Comparison of ENCODE assay signal across 10 cellular contexts in genomic region chr12:106583578-106584103, GRCh38. TPM values are rescaled to one million over a fixed set of nuclear protein-coding genes. Genes with fewer than 3 reads are reported as not detected.
DNase-seq lines count a peak whose midpoint lies in the region; FAIRE-seq and TF ChIP-seq lines count a peak whose summit lies in the region.
"Had no signal": no experiment of that assay in that cellular context is flagged by ENCODE, and none has a peak within 500 bp of the region (broad histone marks: within the 10 kb centered on the region; RNA-seq: fewer than 3 reads in every experiment).

No MANE protein-coding gene starts in this region.

- 5% methylated on average over 21 of the region's 50 CpGs; no CpG with 5 or more reads in 1 of the 2 experiments for WGBS in H1 (ENCODE audit: extremely low coverage in 1 of 2, insufficient coverage in 1 of 2, insufficient read length in 1 of 2, insufficient replicate concordance in 2 of 2, low coverage in 1 of 2, low lambda C conversion rate in 2 of 2, missing lambda C conversion rate in 1 of 2), 2 experiments
- no CpG with 5 or more reads among the region's 50 CpGs for WGBS in neuronal stem cell (ENCODE audit: extremely low coverage in 2 of 2, insufficient read length in 2 of 2, insufficient replicate concordance in 1 of 2), 2 donors

- H2BK5ac ChIP-seq in H1 (ENCODE audit: low read depth, low read length) (no peak overlapping the region; the same call in 1 of the 2 replicates), neuronal stem cell (ENCODE audit: low read length) (no peak overlapping the region)

- no peak for TF ChIP-seq EP300 in H1 (IDR thresholded peaks at IDR 0.05; ENCODE audit: borderline replicate concordance in 1 of 2, low read depth in 2 of 2, low read length in 2 of 2)

- peaks cover 28% of the 10 kb centered on the region; the same call in 1 of the 2 replicates for H3K23me2 ChIP-seq in H1 (ENCODE audit: low read depth, low read length)

- H3K18ac ChIP-seq in H1 (ENCODE audit: extremely low read depth, low read length) = no peak overlapping the region
- peak overlapping the region; percentile 85 for H3K18ac ChIP-seq in neuronal stem cell (ENCODE audit: low read length)

- H3K9ac ChIP-seq in H1 (replicated peaks in 1 of 4; ENCODE audit: extremely low read depth in 1 of 4, low read depth in 3 of 4, low read length in 3 of 4) (no peak overlapping the region), neuronal stem cell (ENCODE audit: low read depth, low read length, poor library complexity) (peak overlapping the region; percentile 61)

- H3K79me1 ChIP-seq in H1 (ENCODE audit: low read depth, low read length) (no peaks in the 10 kb centered on the region), neuronal stem cell (ENCODE audit: low read depth, low read length) (no peaks in the 10 kb centered on the region)

- H4K8ac ChIP-seq in H1 (ENCODE audit: extremely low read depth, insufficient read depth, low read length) (peak overlapping the region; percentile 63), neuronal stem cell (ENCODE audit: low read depth, low read length) (no peak overlapping the region)

- no peak overlapping the region for H3K14ac ChIP-seq in H1 (ENCODE audit: insufficient read length)
- H3K14ac ChIP-seq in neuronal stem cell (ENCODE audit: low read length) = no peak overlapping the region

- no peak overlapping the region for H2BK20ac ChIP-seq in H1 (ENCODE audit: low read length)

- POLR2A ChIA-PET in H1 (lab: Charles Lee; ENCODE audit: partially characterized antibody) = interaction anchor here (0.6 to 1.2 kb wide), 5 partner anchors 10 to 1613 kb away, joined by 3 to 4 read pairs (median 3); partner anchors contain the start of gene POLR3B

- H3K4me3 Mint-ChIP-seq in Calu3 (ENCODE audit: low read depth, unreplicated experiment) = peak overlapping the region; percentile 72

- no peak for FAIRE-seq in H1 (lab: Jason Lieb, UNC)

- intact Hi-C loops in Calu3 (cut with micrococcal nuclease; ENCODE audit: unreplicated experiment) = loop anchor here (5.0 kb wide), 2 partner anchors 184 to 259 kb away; no protein-coding TSS in a partner anchor

- no peak overlapping the region for H3K27ac Mint-ChIP-seq in Calu3 (ENCODE audit: unreplicated experiment)

- peaks cover 7 to 34% (median 19%) of the 10 kb centered on the region in 4 experiments for H3K4me1 ChIP-seq in H1 (replicated peaks in 1 of 4; ENCODE audit: control insufficient read depth in 3 of 4, insufficient read depth in 4 of 4, low read length in 3 of 4)
- H3K4me1 ChIP-seq in neuronal stem cell (ENCODE audit: control insufficient read depth in 2 of 2, insufficient read depth in 1 of 2, low read depth in 1 of 2, low read length in 2 of 2) = peaks cover 27 to 34% of the 10 kb centered on the region in 2 donors

- H4K5ac ChIP-seq in H1 (ENCODE audit: insufficient read length, low read depth, low read length) = no peak overlapping the region

- peak overlapping the region; percentile 92; the same call in 1 of the 2 replicates for H2BK12ac ChIP-seq in H1 (ENCODE audit: low read depth, low read length)
- peak overlapping the region; percentile 53 for H2BK12ac ChIP-seq in neuronal stem cell (ENCODE audit: low read length)

- peaks cover 13 to 34% of the 10 kb centered on the region in 2 experiments for H4K20me1 ChIP-seq in H1 (replicated peaks in 1 of 2; ENCODE audit: control insufficient read depth in 1 of 2, insufficient read depth in 2 of 2, low read length in 2 of 2)

- H3K27ac ChIP-seq in H1 (ENCODE audit: low read depth, low read length) (no peak overlapping the region), neuronal stem cell (replicated peaks; ENCODE audit: low read length) (no peak overlapping the region)

- no peak overlapping the region for H3K23ac ChIP-seq in H1 (ENCODE audit: insufficient read length)
- no peak overlapping the region for H3K23ac ChIP-seq in neuronal stem cell (ENCODE audit: low read depth, low read length, poor library complexity)

- CTCF ChIA-PET in Calu3 (lab: Charles Lee) = interaction anchor here (0.8 kb wide), 1 partner anchor 291 kb away, joined by 3 read pairs; no protein-coding TSS in a partner anchor
- CTCF ChIA-PET in H1 (lab: Charles Lee; ENCODE audit: partially characterized antibody) = interaction anchor here (1.0 to 1.4 kb wide), 3 partner anchors 139 to 336 kb away, joined by 3 read pairs; no protein-coding TSS in a partner anchor

- H3K4me2 ChIP-seq in H1 (ENCODE audit: insufficient read depth in 1 of 2, low read depth in 2 of 2, low read length in 2 of 2) = peak overlapping the region; percentile 88 to 90
- H3K4me2 ChIP-seq in neuronal stem cell (ENCODE audit: insufficient read depth, low read length, poor library complexity, severe bottlenecking) = peak overlapping the region; percentile 87

- H3K27me3 ChIP-seq in H1 (replicated peaks in 1 of 4; ENCODE audit: control insufficient read depth in 3 of 4, extremely low read depth in 1 of 4, insufficient read depth in 3 of 4, low read length in 3 of 4) = peaks cover 71 to 83% (median 80%) of the 10 kb centered on the region in 4 experiments
- peaks cover 0 to 70% (median 7%) of the 10 kb centered on the region in 3 experiments for H3K27me3 ChIP-seq in neuronal stem cell (ENCODE audit: control insufficient read depth in 3 of 3, insufficient read depth in 3 of 3, low read depth in 1 of 3, low read length in 3 of 3)

- no peaks in the 10 kb centered on the region; a peak in 1 of 4 replicates for H3K9me3 ChIP-seq in H1 (ENCODE audit: insufficient read depth in 2 of 2, low read depth in 1 of 2, low read length in 1 of 2)
- H3K9me3 ChIP-seq in neuronal stem cell (replicated peaks in 1 of 2; ENCODE audit: control insufficient read depth in 2 of 2, insufficient read depth in 1 of 2, low read depth in 1 of 2, low read length in 2 of 2) = no peaks in the 10 kb centered on the region

- peaks cover 26% of the 10 kb centered on the region for H3K4me1 Mint-ChIP-seq in Calu3 (ENCODE audit: low read depth, unreplicated experiment)

- H3K9me3 Mint-ChIP-seq in Calu3 (ENCODE audit: low read depth, unreplicated experiment) = no peaks in the 10 kb centered on the region

- H2AFZ ChIP-seq in H1 (ENCODE audit: low read length) (no peak overlapping the region), neuronal stem cell (ENCODE audit: low read length) (peak overlapping the region; percentile 2)

- H3K4me3 ChIP-seq in LNCaP clone FGC (ENCODE audit: low read depth, low read length) (peak overlapping the region; percentile 39), H1 (ENCODE audit: extremely low read depth in 1 of 4, insufficient read depth in 2 of 4, low read depth in 3 of 4, low read length in 4 of 4) (peak overlapping the region; percentile 47 to 72 (median 58)), neuronal stem cell (ENCODE audit: low read length in 2 of 2) (peak overlapping the region; percentile 63 to 83)

- no peak for TF ChIP-seq RAD21 in H1 (IDR thresholded peaks at IDR 0.05 in 1 of 2, conservative IDR thresholded peaks at IDR 0.05 in 1 of 2; ENCODE audit: low read depth in 2 of 2, low read length in 2 of 2)

- H2AK5ac ChIP-seq in H1 (ENCODE audit: low read depth, low read length) (no peak overlapping the region), neuronal stem cell (ENCODE audit: low read depth, low read length) (peak overlapping the region; percentile 17)

- H3K4ac ChIP-seq in H1 (replicated peaks; ENCODE audit: insufficient read length, low read depth, low read length) (no peak overlapping the region), neuronal stem cell (ENCODE audit: low read length) (no peak overlapping the region)

- TF ChIP-seq POLR2A in H1 (IDR thresholded peaks at IDR 0.05; ENCODE audit: control extremely low read depth in 1 of 2, low read depth in 2 of 2, low read length in 2 of 2) = no peak

- peak; percentile 43 for DNase-seq in Calu3
- DNase-seq in LNCaP clone FGC (ENCODE audit: low read depth) = no peak
- DNase-seq in H1 (ENCODE audit: low read depth in 1 of 2, low spot score in 2 of 2) = peak in 1 of 2 experiments; percentile 86
- DNase-seq in neuronal stem cell (ENCODE audit: low spot score) = peak; percentile 56
- no peak for DNase-seq in ureter (ENCODE audit: low spot score)
- no peak for DNase-seq in effector CD8-positive, alpha-beta T cell (lab: John Stamatoyannopoulos, UW)
- DNase-seq in NCI-H1436 (lab: John Stamatoyannopoulos, UW) = no peak
- no peak for DNase-seq in HK-2 (ENCODE audit: unreplicated experiment)

- peaks cover 100% of the 10 kb centered on the region for H3K27me3 Mint-ChIP-seq in Calu3 (ENCODE audit: unreplicated experiment)

- H4K91ac ChIP-seq in H1 (replicated peaks; ENCODE audit: insufficient read length, low read length) (no peak overlapping the region), neuronal stem cell (ENCODE audit: low read depth, low read length, poor library complexity) (no peak overlapping the region)

- H2BK120ac ChIP-seq in H1 (replicated peaks; ENCODE audit: low read depth, low read length) (no peak overlapping the region), neuronal stem cell (ENCODE audit: low read depth, low read length) (peak overlapping the region; percentile 7)

- H2BK15ac ChIP-seq in H1 (ENCODE audit: low read length) (peak overlapping the region; percentile 98; the same call in 1 of the 2 replicates), neuronal stem cell (ENCODE audit: low read length) (no peak overlapping the region)

- no peaks in the 10 kb centered on the region for H3K79me2 ChIP-seq in H1 (ENCODE audit: control insufficient read depth in 1 of 2, insufficient read depth in 2 of 2, low read length in 2 of 2)

- no peaks in the 10 kb centered on the region; a peak in 1 of 8 replicates for H3K36me3 ChIP-seq in H1 (ENCODE audit: control insufficient read depth in 2 of 4, insufficient read depth in 4 of 4, low read length in 3 of 4)
- peaks cover 0 to 28% of the 10 kb centered on the region in 2 donors for H3K36me3 ChIP-seq in neuronal stem cell (replicated peaks in 1 of 2; ENCODE audit: control insufficient read depth in 2 of 2, insufficient read depth in 2 of 2, low read length in 2 of 2)

- no TSS peak for BruUV-seq in Calu3 (replicated peaks; lab: Mats Ljungman, UMichigan)

- H3K36me3 Mint-ChIP-seq in Calu3 (ENCODE audit: insufficient read depth, unreplicated experiment) = peaks cover 6% of the 10 kb centered on the region

- no peak for TF ChIP-seq CTCF in Calu3 (IDR thresholded peaks at IDR 0.05; ENCODE audit: unreplicated experiment)
- TF ChIP-seq CTCF in LNCaP clone FGC (IDR thresholded peaks at IDR 0.05; ENCODE audit: control insufficient read depth, extremely low read depth, insufficient read depth) = no peak
- no peak for TF ChIP-seq CTCF in H1 (IDR thresholded peaks at IDR 0.05; ENCODE audit: control extremely low read depth in 1 of 3, insufficient read depth in 1 of 3, low read depth in 1 of 3, low read length in 3 of 3)

- H3K56ac ChIP-seq in H1 (replicated peaks; ENCODE audit: insufficient read length, low read depth, low read length) = no peak overlapping the region

RNA-seq across cellular contexts. Expression of gene RFX4, which starts 0.8 kb away (rescaled TPM):
- total RNA-seq in Calu3 (2022) = 0.27 TPM in 1 of 2 replicates, not detected in the other
- not detected in 2 replicates for total RNA-seq in H1 (2021; fragmentation: NEBNext Ultra II Directional; extraction: Animal tissue kit (Norgen Biotek cat#: 25700))
- polyA plus RNA-seq in H1 (2011; rRNA removed) = 0.05 and 0.06 TPM in 2 replicates
- polyA plus RNA-seq in H1 (2011; cell fraction: cytosol; rRNA removed) = 0.08 TPM
- polyA plus RNA-seq in H1 (2011; cell fraction: nucleus; rRNA removed) = 0.09 TPM
- 0.10 to 0.17 TPM (median 0.12 TPM) in 4 replicates for polyA plus RNA-seq in H1 (2012, experiment 1 of 2)
- polyA plus RNA-seq in H1 (2012, experiment 2 of 2) = not detected
- 0.08 TPM for polyA plus RNA-seq in H1 (2013, experiment 1 of 2)
- polyA plus RNA-seq in H1 (2013, experiment 2 of 2) = 0.04 TPM
- 0.19 TPM in 1 of 2 replicates, not detected in the other for polyA minus RNA-seq in H1 (2011; rRNA and poly(A)+ RNA removed)
- polyA minus RNA-seq in H1 (2011; cell fraction: cytosol; rRNA and poly(A)+ RNA removed) = not detected
- 0.50 TPM for polyA minus RNA-seq in H1 (2011; cell fraction: nucleus; rRNA and poly(A)+ RNA removed)
- polyA plus RNA-seq in neuronal stem cell (2013, experiment 1 of 2) = 0.89 TPM
- 0.89 TPM for polyA plus RNA-seq in neuronal stem cell (2013, experiment 2 of 2)
- not detected for total RNA-seq in ureter
- total RNA-seq: H4, mononuclear cell had no signal

Comparison
In these comparisons a context has a peak if more than half of its experiments do, and no peak if none do; other contexts are left out.
1. DNase-seq: peak in Calu3 (single experiment) and neuronal stem cell (single experiment); none in LNCaP clone FGC (single experiment), ureter (single experiment), effector CD8-positive, alpha-beta T cell (single experiment), NCI-H1436 (single experiment) and HK-2 (single experiment).
2. Peak in every context shown above with its lines, with median percentiles within 50 percentile points of each other: H3K4me3 ChIP-seq.